29 cellular contexts compared by ENCODE assay signal in the genomic region with DNA sequence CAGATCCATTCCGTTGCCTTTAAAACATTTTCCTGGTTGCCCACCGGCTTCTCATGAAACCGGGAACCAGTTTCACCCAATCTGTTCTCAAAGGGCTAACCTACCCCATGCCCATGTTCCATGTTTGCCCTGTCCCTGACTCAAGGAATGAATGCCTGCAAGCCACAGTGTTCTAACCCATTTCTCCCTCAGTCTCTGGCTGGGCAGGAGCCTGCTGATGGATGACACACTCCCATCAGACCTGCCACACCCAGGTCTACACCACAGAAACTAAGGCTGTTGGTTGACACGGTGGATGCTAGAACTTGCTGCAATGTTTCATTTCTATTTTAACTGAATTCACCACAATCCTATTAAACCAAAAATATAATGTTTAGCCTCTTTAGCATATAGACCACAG. TPM values are rescaled to one million over a fixed set of nuclear protein-coding genes. Genes with fewer than 3 reads are reported as not detected.
"Had no signal": no experiment of that assay in that cellular context is flagged by ENCODE, and none has a peak within 500 bp of the region (broad histone marks: within the 10 kb centered on the region; RNA-seq: fewer than 3 reads in every experiment).

No MANE protein-coding gene starts in this region.

- H3K9me3 ChIP-seq: ascending aorta, SJSA1 had no signal

- H3K27ac Mint-ChIP-seq: activated B cell treated with CpG ODN at 0.5 μM for 24 hours; activated CD4-positive, alpha-beta T cell treated with anti-CD3 and anti-CD28 coated beads, Interleukin-2, amount 10 ng/mL, durations not matched to agents 24 days and 14 days; activated naive CD4-positive, alpha-beta T cell treated with anti-CD3 and anti-CD28 coated beads, Interleukin-2, amount 50 U/mL, for 24 hours had no signal

- H3K36me3 ChIP-seq: ascending aorta, SJSA1 had no signal

- H3K4me2 ChIP-seq: KMS-11 had no signal

- H3K36me3 Mint-ChIP-seq: activated naive CD4-positive, alpha-beta T cell treated with anti-CD3 and anti-CD28 coated beads, Interleukin-2, amount 50 U/mL, for 24 hours; brain had no signal

- ATAC-seq: PC-3, SK-N-SH treated with all-trans-retinoic acid at 6 μM for 48 hours had no signal

- H3K4me3 ChIP-seq: ascending aorta, SJSA1 had no signal

- H3K4me1 Mint-ChIP-seq: brain had no signal

- H3K27ac ChIP-seq: ascending aorta, KMS-11, SJSA1 had no signal

- H3K27me3 ChIP-seq: ascending aorta had no signal

- H3K4me1 ChIP-seq: ascending aorta, SJSA1 had no signal

- H3K9me3 Mint-ChIP-seq: activated B cell treated with CpG ODN at 0.5 μM for 24 hours; activated CD4-positive, alpha-beta T cell treated with anti-CD3 and anti-CD28 coated beads, Interleukin-2, amount 10 ng/mL, durations not matched to agents 24 days and 14 days; activated naive CD4-positive, alpha-beta T cell treated with anti-CD3 and anti-CD28 coated beads, Interleukin-2, amount 50 U/mL, for 24 hours had no signal

- H3K4me3 Mint-ChIP-seq: activated B cell treated with CpG ODN at 0.5 μM for 24 hours; activated CD4-positive, alpha-beta T cell treated with anti-CD3 and anti-CD28 coated beads, Interleukin-2, amount 10 ng/mL, durations not matched to agents 24 days and 14 days; activated naive CD4-positive, alpha-beta T cell treated with anti-CD3 and anti-CD28 coated beads, Interleukin-2, amount 50 U/mL, for 24 hours had no signal

- DNase-seq: activated B cell treated with CpG ODN at 0.5 μM for 24 hours; activated CD4-positive, alpha-beta T cell treated with anti-CD3 and anti-CD28 coated beads for 1 hour; activated CD4-positive, alpha-beta T cell treated with anti-CD3 and anti-CD28 coated beads, Interleukin-2, amount 10 ng/mL, durations not matched to agents 24 days and 14 days; activated CD4-positive, alpha-beta T cell treated with anti-CD3 and anti-CD28 coated beads, Interleukin-2, amount 50 U/mL, for 48 hours; activated CD8-positive, alpha-beta memory T cell treated with anti-CD3 and anti-CD28 coated beads, Interleukin-2, amount 50 U/mL, for 4 hours; activated effector memory CD4-positive, alpha-beta T cell treated with Interleukin-2 at 50 U/mL for 16 hours; activated naive CD4-positive, alpha-beta T cell; activated T-cell treated with anti-CD3 and anti-CD28 coated beads, Interleukin-2, amount 50 U/mL, for 1 hour; NCI-H1092 treated with DMSO at 0.1 percent for 48 hours; NCI-H1436; NCI-H1694 treated with DMSO at 0.1 percent for 48 hours; NCI-H2029 treated with DMSO at 0.1 percent for 48 hours; NCI-H345; NCI-H510A treated with DMSO at 0.1 percent for 48 hours; NCI-H69; PC-3; SHP77; SW 1271; T-helper 9 cell had no signal

- H3K9ac ChIP-seq: KMS-11 had no signal

RNA-seq across cellular contexts. Expression of a gene that starts 15.6 kb away (rescaled TPM):
- total RNA-seq: activated B cell treated with CpG ODN at 0.5 μM for 24 hours; activated CD4-positive, alpha-beta T cell treated with anti-CD3 and anti-CD28 coated beads, Interleukin-2, amount 10 ng/mL, durations not matched to agents 24 days and 14 days; activated CD8-positive, alpha-beta memory T cell treated with anti-CD3 and anti-CD28 coated beads for 36 hours; ascending aorta; cardiac septum; MCF 10A; PC-3; SJSA1; T-helper 1 cell treated with Interleukin-12 subunit alpha and Interleukin-12 subunit beta and Interleukin-4 antibody, amounts not matched to agents 30 ng/mL and 1 ng/mL, for 36 hours had no signal
